In the genomic region with DNA sequence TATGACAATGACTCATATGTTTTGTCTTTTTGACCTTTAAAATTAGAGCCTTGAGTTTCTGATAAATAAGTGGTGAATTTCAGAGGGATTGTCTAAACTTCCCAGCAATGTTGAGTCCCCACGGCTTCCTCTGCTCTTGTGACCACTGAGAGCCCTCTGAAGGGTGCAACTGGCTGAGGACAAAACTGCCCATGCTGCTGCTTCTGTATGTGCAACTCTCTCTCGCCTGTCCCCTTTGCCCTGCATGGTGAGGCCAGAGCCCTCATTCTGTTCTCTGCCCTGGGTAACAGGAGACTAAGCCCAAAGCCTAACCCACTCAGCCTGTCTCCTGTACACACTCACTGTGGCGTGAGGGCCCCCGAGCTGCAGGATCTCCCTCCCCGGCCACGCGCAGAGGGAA, we compare ENCODE assay signal across 22 cellular contexts. TPM values are rescaled to one million over a fixed set of nuclear protein-coding genes. Genes with fewer than 3 reads are reported as not detected.
DNase-seq lines count a peak whose midpoint lies in the region; ATAC-seq and TF ChIP-seq lines count a peak whose summit lies in the region.
"Had no signal": no experiment of that assay in that cellular context is flagged by ENCODE, and none has a peak within 500 bp of the region (broad histone marks: within the 10 kb centered on the region; RNA-seq: fewer than 3 reads in every experiment).

No MANE protein-coding gene starts in this region.

- H3K9ac ChIP-seq in adipocyte (ENCODE audit: low read length): peak overlapping the region; percentile 40

- WGBS in lung, 2 donors: 84 to 85% methylated on average over 7 of the region's 7 CpGs

- H3K4me3 Mint-ChIP-seq in activated T-cell treated with anti-CD3 and anti-CD28 coated beads, Interleukin-2, amount 50 U/mL, for 24 hours: no peak overlapping the region
- no peak overlapping the region for H3K4me3 Mint-ChIP-seq in MCF 10A (ENCODE audit: unreplicated experiment)

- no peaks in the 10 kb centered on the region for H3K9me3 ChIP-seq in adipocyte (ENCODE audit: control insufficient read depth, low read length)
- H3K9me3 ChIP-seq in lung (ENCODE audit: control insufficient read depth in 2 of 2, insufficient read depth in 1 of 2, low read length in 1 of 2): no peaks in the 10 kb centered on the region
- H3K9me3 ChIP-seq in MG63: no peaks in the 10 kb centered on the region
- H3K9me3 ChIP-seq: upper lobe of left lung had no signal

- no peak overlapping the region for H3K27ac ChIP-seq in lung (ENCODE audit: low read depth in 1 of 2, low read length in 1 of 2)

- peak overlapping the region; percentile 16 for H3K4me3 ChIP-seq in adipocyte (ENCODE audit: low read length)
- no peak overlapping the region for H3K4me3 ChIP-seq in lung
- H3K4me3 ChIP-seq in MG63: no peak overlapping the region
- H3K4me3 ChIP-seq: upper lobe of left lung had no signal

- H3K36me3 ChIP-seq in adipocyte (ENCODE audit: control insufficient read depth, insufficient read depth, low read length, severe bottlenecking) (no peaks in the 10 kb centered on the region), lung (ENCODE audit: control insufficient read depth in 2 of 2, insufficient read depth in 2 of 2, low read length in 2 of 2) (no peaks in the 10 kb centered on the region), MG63 (no peaks in the 10 kb centered on the region)
- H3K36me3 ChIP-seq: upper lobe of left lung had no signal

- H3K27me3 ChIP-seq in adipocyte (replicated peaks; ENCODE audit: control insufficient read depth, insufficient read depth, low read length) (no peaks in the 10 kb centered on the region), lung (ENCODE audit: control insufficient read depth, insufficient read depth) (no peaks in the 10 kb centered on the region), MG63 (no peaks in the 10 kb centered on the region)
- H3K27me3 ChIP-seq: upper lobe of left lung had no signal

- peak overlapping the region; percentile 76 for H3K27ac Mint-ChIP-seq in activated T-cell treated with anti-CD3 and anti-CD28 coated beads, Interleukin-2, amount 50 U/mL, for 24 hours
- no peak overlapping the region for H3K27ac Mint-ChIP-seq in MCF 10A (ENCODE audit: low read depth, unreplicated experiment)

- H3K9me3 Mint-ChIP-seq in activated T-cell treated with anti-CD3 and anti-CD28 coated beads, Interleukin-2, amount 50 U/mL, for 24 hours: no peaks in the 10 kb centered on the region
- no peaks in the 10 kb centered on the region for H3K9me3 Mint-ChIP-seq in MCF 10A (ENCODE audit: unreplicated experiment)

- peaks cover 59% of the 10 kb centered on the region for H3K4me1 Mint-ChIP-seq in activated T-cell treated with anti-CD3 and anti-CD28 coated beads, Interleukin-2, amount 50 U/mL, for 24 hours (ENCODE audit: low read depth)
- H3K4me1 Mint-ChIP-seq in MCF 10A (ENCODE audit: insufficient read depth, unreplicated experiment): peaks cover 12% of the 10 kb centered on the region

- TF ChIP-seq CTCF in lung (IDR thresholded peaks at IDR 0.05; ENCODE audit: control extremely low read depth, extremely low read depth) (no peak), MCF 10A (IDR thresholded peaks at IDR 0.05; ENCODE audit: unreplicated experiment) (no peak)

- POLR2A ChIA-PET in MCF 10A (lab: Yijun Ruan, JAX): no interaction called here

- CTCF ChIA-PET in MCF 10A (lab: Yijun Ruan, JAX): no interaction called here

- DNase-seq in activated T-cell treated with anti-CD3 and anti-CD28 coated beads, Interleukin-2, amount 50 U/mL, for 24 hours: no peak
- no peak for DNase-seq in activated T-cell treated with anti-CD3 and anti-CD28 coated beads, Interleukin-2, amount 50 U/mL, for 48 hours
- DNase-seq in adipocyte (ENCODE audit: low read depth): no peak
- DNase-seq in lung (ENCODE audit: low spot score): no peak
- DNase-seq in C1 segment of cervical spinal cord (lab: John Stamatoyannopoulos, UW): no peak
- no peak for DNase-seq in MG63
- no peak for DNase-seq in MCF 10A (ENCODE audit: unreplicated experiment)
- DNase-seq: activated CD4-positive, CD25-positive, alpha-beta regulatory T cell treated with anti-CD3 and anti-CD28 coated beads, Interleukin-2, amount 50 U/mL, for 72 hours; Calu3; cortex of kidney; mesendoderm; NCI-H1694; NCI-H2227 treated with DMSO at 0.1 percent for 48 hours; NCI-H748 treated with DMSO at 0.1 percent for 48 hours; stimulated activated CD4-positive, alpha-beta T cell treated with anti-CD3 and anti-CD28 coated beads, Interleukin-12 subunit alpha, Interleukin-12 subunit beta, amount 100 ng/mL, for 4 hours; stimulated activated CD4-positive, alpha-beta T cell treated with anti-CD3 and anti-CD28 coated beads, Interleukin-4, amount 100 ng/mL, for 4 hours; upper lobe of left lung had no signal

- no peaks in the 10 kb centered on the region for H3K36me3 Mint-ChIP-seq in activated T-cell treated with anti-CD3 and anti-CD28 coated beads, Interleukin-2, amount 50 U/mL, for 24 hours (ENCODE audit: low read depth)
- no peaks in the 10 kb centered on the region for H3K36me3 Mint-ChIP-seq in MCF 10A (ENCODE audit: insufficient read depth, unreplicated experiment)

- ATAC-seq in lung (ENCODE audit: insufficient read depth, low FRiP score): peak; percentile 1
- no peak for ATAC-seq in HG03565 (IDR thresholded peaks at IDR 0.05; ENCODE audit: unreplicated experiment)
- ATAC-seq: Right ventricle myocardium inferior had no signal

- intact Hi-C loops in MCF 10A (cut with micrococcal nuclease): no loop called here

- BruUV-seq in MCF 10A (replicated peaks; lab: Mats Ljungman, UMichigan): no TSS peak

- no peaks in the 10 kb centered on the region for H3K27me3 Mint-ChIP-seq in activated T-cell treated with anti-CD3 and anti-CD28 coated beads, Interleukin-2, amount 50 U/mL, for 24 hours
- H3K27me3 Mint-ChIP-seq in MCF 10A (ENCODE audit: insufficient read depth, unreplicated experiment): no peaks in the 10 kb centered on the region

- H3K4me1 ChIP-seq in adipocyte (ENCODE audit: control insufficient read depth, insufficient read depth, low read length) (peaks cover 29% of the 10 kb centered on the region), lung (ENCODE audit: control insufficient read depth in 2 of 2, insufficient read depth in 2 of 2, low read length in 2 of 2) (peaks cover 0 to 8% of the 10 kb centered on the region in 2 donors)

RNA-seq across cellular contexts. Expression of a gene that starts 52.6 kb away (rescaled TPM):
- total RNA-seq in lung: 10 to 100 TPM in 1 of 2 donors, 1 to 10 TPM in 1; 1.7 to 10.5 TPM
- polyA plus RNA-seq in lung: under 1 TPM; 0.31 to 0.39 TPM
- 35.8 and 40.0 TPM in 2 replicates for total RNA-seq in MG63 (2014; rRNA removed; shearing (Covaris generic); ENCODE audit: low replicate concordance)
- total RNA-seq in MCF 10A (2022): not detected in 2 replicates
- total RNA-seq: A673, Calu3 had no signal

RNA-seq across cellular contexts. Expression of a gene that starts 56.1 kb away (rescaled TPM):
- total RNA-seq in lung: under 1 TPM; 0.11 to 0.28 TPM
- polyA plus RNA-seq in lung: under 1 TPM in 1 of 2 donors, not detected in 1; 0.08 TPM
- total RNA-seq in MG63 (2014; rRNA removed; shearing (Covaris generic); ENCODE audit: low replicate concordance): not detected in 2 replicates
- total RNA-seq in MCF 10A (2022): not detected in 2 replicates
- total RNA-seq: A673, Calu3, fibroblast of villous mesenchyme, osteocyte, Right ventricle myocardium inferior had no signal
